ENCODE assay signal across 10 cellular contexts in the genomic region with DNA sequence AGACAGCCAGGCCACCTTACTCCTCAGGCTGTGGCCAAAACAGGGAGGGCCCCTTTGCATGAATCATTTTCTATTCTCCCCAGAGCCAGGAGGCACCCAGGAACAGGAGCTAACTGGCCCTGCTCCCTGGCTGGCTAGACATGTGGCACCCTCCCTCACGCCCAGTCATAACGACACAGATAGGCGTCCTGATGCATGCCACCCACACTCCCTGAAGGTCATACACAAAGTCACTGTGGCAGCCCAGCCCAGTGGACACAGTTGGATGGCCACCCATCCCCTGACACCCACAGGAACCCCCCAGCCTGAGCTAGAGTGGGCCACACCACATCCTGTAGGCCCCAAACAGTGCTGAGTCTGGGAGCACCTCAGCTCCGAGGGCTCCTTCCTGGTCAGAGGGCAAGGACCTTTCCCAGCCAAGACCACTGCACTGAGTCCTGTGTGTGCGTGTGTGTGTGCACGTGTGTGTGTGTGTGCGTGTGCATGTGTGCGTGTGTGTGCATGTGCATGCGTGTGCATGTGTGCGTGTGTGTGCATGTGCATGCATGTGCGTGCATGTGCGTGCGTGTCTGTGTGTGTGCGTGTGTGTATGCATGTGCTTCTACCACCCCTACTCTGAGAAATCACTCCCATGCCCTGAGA. TPM values are rescaled to one million over a fixed set of nuclear protein-coding genes. Genes with fewer than 3 reads are reported as not detected.
A peak's percentile ranks its signal among the peaks of the same experiment; 100 is the strongest.
DNase-seq lines count a peak whose midpoint lies in the region; ATAC-seq, FAIRE-seq and TF ChIP-seq lines count a peak whose summit lies in the region.
"Had no signal": no experiment of that assay in that cellular context is flagged by ENCODE, and none has a peak within 500 bp of the region (broad histone marks: within the 10 kb centered on the region; RNA-seq: fewer than 3 reads in every experiment).

No MANE protein-coding gene starts in this region.

- H3K27ac ChIP-seq in A549 (peak overlapping the region; percentile 98 to 99), foreskin keratinocyte (no peak overlapping the region), tibial artery (peak overlapping the region; percentile 74 to 89)

- no peak for TF ChIP-seq POLR2A in A549 (IDR thresholded peaks at IDR 0.05; ENCODE audit: low read length)

- peaks cover 66% of the 10 kb centered on the region for H3K4me1 ChIP-seq in A549
- H3K4me1 ChIP-seq in foreskin keratinocyte: peaks cover 21% of the 10 kb centered on the region
- H3K4me1 ChIP-seq in tibial artery: peaks cover 0 to 74% (median 62%) of the 10 kb centered on the region in 4 donors

- CTCF ChIA-PET in A549 (lab: Yijun Ruan, JAX): interaction anchor here (0.5 to 8.0 kb wide), 7 partner anchors 8 to 1086 kb away, joined by 3 to 54 read pairs (median 6); partner anchors contain the start of gene TFEB

- H3K27me3 ChIP-seq in foreskin keratinocyte (no peaks in the 10 kb centered on the region), tibial artery (no peaks in the 10 kb centered on the region)

- no peak for FAIRE-seq in A549 (lab: Jason Lieb, UNC)
- FAIRE-seq: G401.6 had no signal

- no peaks in the 10 kb centered on the region for H3K36me3 ChIP-seq in tibial artery

- peak; percentile 69 to 72 for ATAC-seq in A549
- peak; percentile 57 for ATAC-seq in GM19351 (IDR thresholded peaks at IDR 0.05; ENCODE audit: unreplicated experiment)
- ATAC-seq in HG03520 (IDR thresholded peaks at IDR 0.05; ENCODE audit: unreplicated experiment): peak; percentile 42
- ATAC-seq in foreskin keratinocyte: peak; percentile 80

- TF ChIP-seq RAD21 in A549 (conservative IDR thresholded peaks at IDR 0.05 in 1 of 2, IDR thresholded peaks at IDR 0.05 in 1 of 2): no peak

- DNase-seq in A549 (ENCODE audit: low read depth in 1 of 2, low spot score in 1 of 2) (peak in 1 of 2 experiments; percentile 56), foreskin keratinocyte (peak in 1 of 2 donors; percentile 67), tibial artery (peak in 1 of 2 donors; percentile 77), NCI-H2081 (lab: John Stamatoyannopoulos, UW) (no peak), NCI-H510A (lab: John Stamatoyannopoulos, UW) (no peak)
- DNase-seq in activated CD4-positive, alpha-beta T cell treated with anti-CD3 and anti-CD28 coated beads for 4 hours: no peak

- intact Hi-C loops in tibial artery (cut with DNase I; ENCODE audit: low total_unique reads): no loop called here

- POLR2A ChIA-PET in A549 (lab: Yijun Ruan, JAX): interaction anchor here (0.9 to 2.2 kb wide), 3 partner anchors 9 to 54 kb away, joined by 3 to 29 read pairs (median 13); no protein-coding TSS in a partner anchor

- peak overlapping the region; percentile 81 for H3K4me2 ChIP-seq in A549

- H3K4me3 ChIP-seq in A549: no peak overlapping the region
- H3K4me3 ChIP-seq in tibial artery: no peak overlapping the region

- 76% methylated on average over 9 of the region's 14 CpGs for WGBS in A549 (ENCODE audit: missing lambda C conversion rate)

- no peak for TF ChIP-seq CTCF in A549 (IDR thresholded peaks at IDR 0.05)
- TF ChIP-seq CTCF in foreskin keratinocyte (conservative IDR thresholded peaks at IDR 0.05): no peak
- no peak for TF ChIP-seq CTCF in tibial artery (IDR thresholded peaks at IDR 0.05)

- no peak for TF ChIP-seq EP300 in A549 (IDR thresholded peaks at IDR 0.05)

- H3K9me3 ChIP-seq in A549: no peaks in the 10 kb centered on the region
- H3K9me3 ChIP-seq in tibial artery: no peaks in the 10 kb centered on the region

TF ChIP-seq in A549, 52 proteins besides CTCF, POLR2A, EP300 and RAD21:
- TF ChIP-seq ZC3H11A (IDR thresholded peaks at IDR 0.05): no peak
- 0 out of 2 replicates have a peak, but pooled peaks have one; percentile 37 for TF ChIP-seq ESRRA (IDR thresholded peaks at IDR 0.05; ENCODE audit: borderline replicate concordance, low read length)

RNA-seq across cellular contexts. Expression of gene TFEB, which starts 21.6 kb away (rescaled TPM):
- polyA plus RNA-seq in A549 (2011; rRNA removed) (2.9 and 3.1 TPM in 2 replicates), A549 (2017; fragmentation: RNase III; extraction: RNeasy Plus Mini Kit Qiagen cat#74134 plus additional on column Dnase treatment) (4.3 to 6.1 TPM (median 4.5 TPM) in 3 replicates), foreskin keratinocyte (4.3 and 5.3 TPM in 2 replicates)
- polyA plus RNA-seq in A549 (2012; cell fraction: cytosol; rRNA removed): 2.8 and 5.0 TPM in 2 replicates
- polyA plus RNA-seq in A549 (2012; cell fraction: nucleus; rRNA removed): 5.0 and 7.6 TPM in 2 replicates
- 5.3 and 9.9 TPM in 2 replicates for polyA minus RNA-seq in A549 (2011; rRNA and poly(A)+ RNA removed)
- total RNA-seq in foreskin keratinocyte: 3.1 and 3.6 TPM in 2 replicates

RNA-seq across cellular contexts. Expression of gene PGC, which starts 33.4 kb away (rescaled TPM):
- polyA plus RNA-seq in A549 (2011; rRNA removed) (not detected in 2 replicates), A549 (2017; fragmentation: RNase III; extraction: RNeasy Plus Mini Kit Qiagen cat#74134 plus additional on column Dnase treatment) (not detected in 3 replicates), foreskin keratinocyte (not detected in 2 replicates)
- polyA plus RNA-seq in A549 (2012; cell fraction: cytosol; rRNA removed): 0.04 TPM in 1 of 2 replicates, not detected in the other
- not detected in 2 replicates for polyA plus RNA-seq in A549 (2012; cell fraction: nucleus; rRNA removed)
- 0.21 TPM in 1 of 2 replicates, not detected in the other for polyA minus RNA-seq in A549 (2011; rRNA and poly(A)+ RNA removed)
- not detected in 2 replicates for total RNA-seq in foreskin keratinocyte
- total RNA-seq: lung microvascular endothelial cell had no signal
